2 cellular contexts compared by ENCODE assay signal in genomic region chr9:137221477-137222111, GRCh38.
TF ChIP-seq lines count a peak whose summit lies in the region.

No MANE protein-coding gene starts in this region.

TF ChIP-seq in SK-N-SH, 30 proteins besides CTCF, POLR2A, EP300 and RAD21 (continued from another document):
- no peak for TF ChIP-seq ZBTB33 (IDR thresholded peaks at IDR 0.05; ENCODE audit: borderline replicate concordance, low read depth)
- no peak for TF ChIP-seq MAX (IDR thresholded peaks at IDR 0.05; ENCODE audit: low read depth)
- TF ChIP-seq CHD2 (IDR thresholded peaks at IDR 0.05; ENCODE audit: low read length, partially characterized antibody) = no peak
- TF ChIP-seq MXI1 (IDR thresholded peaks at IDR 0.05; ENCODE audit: low read depth, low read length) = no peak
- TF ChIP-seq TAF1 (IDR thresholded peaks at IDR 0.05; ENCODE audit: borderline replicate concordance, low read depth, low read length) = no peak
- TF ChIP-seq FOSL2 (IDR thresholded peaks at IDR 0.05; ENCODE audit: borderline replicate concordance, low read depth) = no peak
- no peak for TF ChIP-seq USF1 (IDR thresholded peaks at IDR 0.05; ENCODE audit: borderline replicate concordance, low read depth)
- no peak for TF ChIP-seq GATA2 (CRISPR knock-in tag; IDR thresholded peaks at IDR 0.05)
- TF ChIP-seq, protein P1, sequence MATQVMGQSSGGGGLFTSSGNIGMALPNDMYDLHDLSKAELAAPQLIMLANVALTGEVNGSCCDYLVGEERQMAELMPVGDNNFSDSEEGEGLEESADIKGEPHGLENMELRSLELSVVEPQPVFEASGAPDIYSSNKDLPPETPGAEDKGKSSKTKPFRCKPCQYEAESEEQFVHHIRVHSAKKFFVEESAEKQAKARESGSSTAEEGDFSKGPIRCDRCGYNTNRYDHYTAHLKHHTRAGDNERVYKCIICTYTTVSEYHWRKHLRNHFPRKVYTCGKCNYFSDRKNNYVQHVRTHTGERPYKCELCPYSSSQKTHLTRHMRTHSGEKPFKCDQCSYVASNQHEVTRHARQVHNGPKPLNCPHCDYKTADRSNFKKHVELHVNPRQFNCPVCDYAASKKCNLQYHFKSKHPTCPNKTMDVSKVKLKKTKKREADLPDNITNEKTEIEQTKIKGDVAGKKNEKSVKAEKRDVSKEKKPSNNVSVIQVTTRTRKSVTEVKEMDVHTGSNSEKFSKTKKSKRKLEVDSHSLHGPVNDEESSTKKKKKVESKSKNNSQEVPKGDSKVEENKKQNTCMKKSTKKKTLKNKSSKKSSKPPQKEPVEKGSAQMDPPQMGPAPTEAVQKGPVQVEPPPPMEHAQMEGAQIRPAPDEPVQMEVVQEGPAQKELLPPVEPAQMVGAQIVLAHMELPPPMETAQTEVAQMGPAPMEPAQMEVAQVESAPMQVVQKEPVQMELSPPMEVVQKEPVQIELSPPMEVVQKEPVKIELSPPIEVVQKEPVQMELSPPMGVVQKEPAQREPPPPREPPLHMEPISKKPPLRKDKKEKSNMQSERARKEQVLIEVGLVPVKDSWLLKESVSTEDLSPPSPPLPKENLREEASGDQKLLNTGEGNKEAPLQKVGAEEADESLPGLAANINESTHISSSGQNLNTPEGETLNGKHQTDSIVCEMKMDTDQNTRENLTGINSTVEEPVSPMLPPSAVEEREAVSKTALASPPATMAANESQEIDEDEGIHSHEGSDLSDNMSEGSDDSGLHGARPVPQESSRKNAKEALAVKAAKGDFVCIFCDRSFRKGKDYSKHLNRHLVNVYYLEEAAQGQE (IDR thresholded peaks at IDR 0.05; ENCODE audit: low read depth, low read length) = no peak
- TF ChIP-seq JUND (IDR thresholded peaks at IDR 0.05) = no peak
- TF ChIP-seq, protein P2, sequence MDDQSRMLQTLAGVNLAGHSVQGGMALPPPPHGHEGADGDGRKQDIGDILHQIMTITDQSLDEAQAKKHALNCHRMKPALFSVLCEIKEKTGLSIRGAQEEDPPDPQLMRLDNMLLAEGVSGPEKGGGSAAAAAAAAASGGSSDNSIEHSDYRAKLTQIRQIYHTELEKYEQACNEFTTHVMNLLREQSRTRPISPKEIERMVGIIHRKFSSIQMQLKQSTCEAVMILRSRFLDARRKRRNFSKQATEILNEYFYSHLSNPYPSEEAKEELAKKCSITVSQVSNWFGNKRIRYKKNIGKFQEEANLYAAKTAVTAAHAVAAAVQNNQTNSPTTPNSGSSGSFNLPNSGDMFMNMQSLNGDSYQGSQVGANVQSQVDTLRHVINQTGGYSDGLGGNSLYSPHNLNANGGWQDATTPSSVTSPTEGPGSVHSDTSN (IDR thresholded peaks at IDR 0.05) = no peak

TF ChIP-seq in SK-N-SH treated with all-trans-retinoic acid at 6 μM for 48 hours, 23 proteins besides CTCF, POLR2A, EP300 and RAD21 (continued from another document):
- no peak for TF ChIP-seq TSHZ2 (CRISPR knock-in tag; IDR thresholded peaks at IDR 0.05)
- TF ChIP-seq, protein P3, sequence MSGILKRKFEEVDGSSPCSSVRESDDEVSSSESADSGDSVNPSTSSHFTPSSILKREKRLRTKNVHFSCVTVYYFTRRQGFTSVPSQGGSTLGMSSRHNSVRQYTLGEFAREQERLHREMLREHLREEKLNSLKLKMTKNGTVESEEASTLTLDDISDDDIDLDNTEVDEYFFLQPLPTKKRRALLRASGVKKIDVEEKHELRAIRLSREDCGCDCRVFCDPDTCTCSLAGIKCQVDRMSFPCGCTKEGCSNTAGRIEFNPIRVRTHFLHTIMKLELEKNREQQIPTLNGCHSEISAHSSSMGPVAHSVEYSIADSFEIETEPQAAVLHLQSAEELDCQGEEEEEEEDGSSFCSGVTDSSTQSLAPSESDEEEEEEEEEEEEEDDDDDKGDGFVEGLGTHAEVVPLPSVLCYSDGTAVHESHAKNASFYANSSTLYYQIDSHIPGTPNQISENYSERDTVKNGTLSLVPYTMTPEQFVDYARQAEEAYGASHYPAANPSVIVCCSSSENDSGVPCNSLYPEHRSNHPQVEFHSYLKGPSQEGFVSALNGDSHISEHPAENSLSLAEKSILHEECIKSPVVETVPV (CRISPR knock-in tag; IDR thresholded peaks at IDR 0.05) = no peak
- TF ChIP-seq OSR1 (CRISPR knock-in tag; IDR thresholded peaks at IDR 0.05) = no peak
- no peak for TF ChIP-seq ISL1 (CRISPR knock-in tag; IDR thresholded peaks at IDR 0.05)
- no peak for TF ChIP-seq RARB (CRISPR knock-in tag; IDR thresholded peaks at IDR 0.05)
- TF ChIP-seq ZNF565 (CRISPR knock-in tag; conservative IDR thresholded peaks at IDR 0.05; ENCODE audit: low read depth) = no peak
- no peak for TF ChIP-seq CSDC2 (CRISPR knock-in tag; IDR thresholded peaks at IDR 0.05)
- TF ChIP-seq, protein P4, sequence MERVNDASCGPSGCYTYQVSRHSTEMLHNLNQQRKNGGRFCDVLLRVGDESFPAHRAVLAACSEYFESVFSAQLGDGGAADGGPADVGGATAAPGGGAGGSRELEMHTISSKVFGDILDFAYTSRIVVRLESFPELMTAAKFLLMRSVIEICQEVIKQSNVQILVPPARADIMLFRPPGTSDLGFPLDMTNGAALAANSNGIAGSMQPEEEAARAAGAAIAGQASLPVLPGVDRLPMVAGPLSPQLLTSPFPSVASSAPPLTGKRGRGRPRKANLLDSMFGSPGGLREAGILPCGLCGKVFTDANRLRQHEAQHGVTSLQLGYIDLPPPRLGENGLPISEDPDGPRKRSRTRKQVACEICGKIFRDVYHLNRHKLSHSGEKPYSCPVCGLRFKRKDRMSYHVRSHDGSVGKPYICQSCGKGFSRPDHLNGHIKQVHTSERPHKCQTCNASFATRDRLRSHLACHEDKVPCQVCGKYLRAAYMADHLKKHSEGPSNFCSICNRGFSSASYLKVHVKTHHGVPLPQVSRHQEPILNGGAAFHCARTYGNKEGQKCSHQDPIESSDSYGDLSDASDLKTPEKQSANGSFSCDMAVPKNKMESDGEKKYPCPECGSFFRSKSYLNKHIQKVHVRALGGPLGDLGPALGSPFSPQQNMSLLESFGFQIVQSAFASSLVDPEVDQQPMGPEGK (CRISPR knock-in tag; IDR thresholded peaks at IDR 0.05; ENCODE audit: borderline replicate concordance) = no peak
